In the genomic region with DNA sequence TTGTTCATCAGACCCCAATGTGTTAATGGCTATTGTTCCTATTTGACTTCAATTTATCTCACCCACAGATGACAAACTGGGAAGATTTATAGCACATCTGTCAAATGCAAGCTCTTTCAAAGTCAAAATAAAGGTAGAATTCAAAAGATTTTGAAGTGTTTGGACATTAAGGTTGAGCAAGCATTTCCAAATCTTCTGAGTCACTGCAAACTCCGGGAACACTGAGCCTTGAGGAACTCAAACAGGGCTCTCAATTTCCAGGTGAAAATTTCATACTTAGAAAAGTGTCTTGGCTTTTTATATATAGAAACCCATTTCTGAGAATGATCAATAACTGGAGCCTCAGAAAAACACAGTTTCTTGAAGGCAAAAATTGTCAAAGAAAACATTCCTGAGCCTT, we compare ENCODE assay signal across 28 cellular contexts.
"Had no signal": no experiment of that assay in that cellular context is flagged by ENCODE, and none has a peak within 500 bp of the region (broad histone marks: within the 10 kb centered on the region; RNA-seq: fewer than 3 reads in every experiment).

No MANE protein-coding gene starts in this region.

- H3K27ac ChIP-seq: lower lobe of right lung, parathyroid adenoma, skin epidermis, stomach, testis, thyroid gland, transverse colon, uterus had no signal

- ATAC-seq: left cardiac atrium; left lobe of liver; lower lobe of right lung; naive thymus-derived CD8-positive, alpha-beta T cell; right cardiac atrium; sciatic nerve; stimulated activated naive B cell treated with anti-CD40 and anti-IgM and Interleukin-4, amounts not matched to agents 10 μg/mL and 1 μg/mL and 100 μg/mL, for 72 hours; stimulated activated naive CD8-positive, alpha-beta T cell treated with anti-CD3 and anti-CD28 coated beads, Interleukin-15, Interleukin-2, amounts not matched to agents 100 U/mL and 50 U/mL, for 24 hours had no signal

- H3K4me3 Mint-ChIP-seq: memory B cell; naive thymus-derived CD8-positive, alpha-beta T cell; nephron; neural crest cell; stimulated activated naive B cell treated with anti-CD40 and anti-IgM and Interleukin-4, amounts not matched to agents 10 μg/mL and 1 μg/mL and 100 μg/mL, for 72 hours had no signal

- H3K36me3 ChIP-seq: lower lobe of right lung, stomach, thyroid gland, transverse colon, uterus had no signal

- DNase-seq: head of caudate nucleus; hippocampal formation; kidney glomerular epithelial cell; left cardiac atrium; lower lobe of right lung; naive thymus-derived CD8-positive, alpha-beta T cell; nucleus accumbens; retina; right cardiac atrium; stimulated activated CD4-positive, alpha-beta T cell treated with anti-CD3 and anti-CD28 coated beads, Interleukin-12 subunit alpha, Interleukin-12 subunit beta, amount 100 ng/mL, for 4 hours; stimulated activated CD4-positive, alpha-beta T cell treated with anti-CD3 and anti-CD28 coated beads, Interleukin-15, amount 100 ng/mL, for 24 hours; stimulated activated CD4-positive, alpha-beta T cell treated with anti-CD3 and anti-CD28 coated beads, Interleukin-2, amount 100 ng/mL, for 24 hours; stimulated activated CD4-positive, alpha-beta T cell treated with anti-CD3 and anti-CD28 coated beads, Interleukin-4, amount 100 ng/mL, for 1 hour; stimulated activated naive B cell treated with anti-CD40 and anti-IgM and Interleukin-4, amounts not matched to agents 10 μg/mL and 1 μg/mL and 100 μg/mL, for 72 hours; stimulated activated naive CD8-positive, alpha-beta T cell treated with anti-CD3 and anti-CD28 coated beads, Interleukin-15, Interleukin-2, amounts not matched to agents 100 U/mL and 50 U/mL, for 24 hours; stomach; testis; thyroid gland; transverse colon; uterus had no signal

- H3K9me3 Mint-ChIP-seq: nephron had no signal

- H3K4me1 ChIP-seq: lower lobe of right lung, parathyroid adenoma, stomach, testis, transverse colon, uterus had no signal

- H3K36me3 Mint-ChIP-seq: memory B cell; naive thymus-derived CD8-positive, alpha-beta T cell; stimulated activated naive B cell treated with anti-CD40 and anti-IgM and Interleukin-4, amounts not matched to agents 10 μg/mL and 1 μg/mL and 100 μg/mL, for 72 hours had no signal

- H3K27ac Mint-ChIP-seq: memory B cell; naive thymus-derived CD8-positive, alpha-beta T cell; nephron; stimulated activated naive B cell treated with anti-CD40 and anti-IgM and Interleukin-4, amounts not matched to agents 10 μg/mL and 1 μg/mL and 100 μg/mL, for 72 hours had no signal

- H3K27me3 ChIP-seq: stomach, testis, thyroid gland, transverse colon had no signal

- FAIRE-seq: keratinocyte had no signal

- H3K9me3 ChIP-seq: lower lobe of right lung, stomach, testis, thyroid gland, transverse colon, uterus had no signal

- H3K4me1 Mint-ChIP-seq: memory B cell; naive thymus-derived CD8-positive, alpha-beta T cell; nephron; neural crest cell; stimulated activated naive B cell treated with anti-CD40 and anti-IgM and Interleukin-4, amounts not matched to agents 10 μg/mL and 1 μg/mL and 100 μg/mL, for 72 hours had no signal

- H3K4me3 ChIP-seq: lower lobe of right lung, skin epidermis, stomach, testis, thyroid gland, transverse colon, uterus had no signal
